ENCODE assay signal across 8 cellular contexts in the genomic region with DNA sequence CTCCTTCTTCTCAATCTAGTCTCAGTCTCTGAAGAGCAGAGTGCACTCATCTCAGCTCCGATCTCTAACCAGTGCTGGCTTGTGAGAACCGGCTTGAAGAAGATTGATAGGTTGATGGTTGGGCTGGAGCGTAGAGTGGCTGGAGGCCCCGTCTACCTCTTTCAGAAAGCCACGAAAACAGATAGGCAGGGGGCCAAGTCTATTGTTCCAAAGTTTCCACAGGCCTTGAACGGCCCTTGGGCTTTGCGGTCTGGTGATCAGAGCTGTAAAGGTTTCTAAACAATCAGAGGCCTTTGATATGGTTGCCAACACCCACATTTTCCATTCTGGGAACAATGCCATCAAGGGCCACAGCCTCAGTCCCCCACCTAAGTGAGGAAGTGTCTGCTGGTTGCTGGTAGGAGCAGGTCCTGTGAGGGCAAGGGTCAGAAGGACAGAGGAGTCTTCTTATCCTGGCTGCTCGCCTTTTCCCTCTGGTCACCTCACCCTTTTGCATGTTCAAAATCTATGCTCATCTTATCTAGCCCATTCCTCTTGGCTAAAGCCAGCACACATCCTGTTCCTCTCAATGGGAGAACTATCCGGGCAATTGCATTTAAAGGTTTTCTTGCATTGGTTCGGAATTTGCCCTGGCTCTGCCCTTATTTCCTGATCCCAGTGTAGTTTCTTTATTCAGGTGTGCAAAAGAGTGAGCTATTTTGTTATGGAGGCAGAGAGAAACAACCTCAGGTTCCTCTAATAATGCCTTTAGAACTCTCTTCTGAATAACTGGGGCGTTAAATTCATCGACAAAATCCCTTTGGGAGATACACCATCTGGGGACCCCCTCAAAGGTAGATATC.
A peak's percentile ranks its signal among the peaks of the same experiment; 100 is the strongest.
DNase-seq lines count a peak whose midpoint lies in the region; ATAC-seq and TF ChIP-seq lines count a peak whose summit lies in the region.

No MANE protein-coding gene starts in this region.

- H3K27ac ChIP-seq in ascending aorta = peak overlapping the region; percentile 91 to 95

- H3K4me3 ChIP-seq in BE2C (ENCODE audit: low read depth, low read length) (peak overlapping the region; percentile 5), ascending aorta (no peak overlapping the region)

- DNase-seq in BE2C (peak; percentile 96), T follicular helper cell (ENCODE audit: low read depth) (peak; percentile 55), ascending aorta (ENCODE audit: low spot score in 2 of 2) (peak in 1 of 2 donors; percentile 75), left kidney (ENCODE audit: low read depth, low spot score) (peak; percentile 84), midbrain (lab: John Stamatoyannopoulos, UW) (no peak)
- peak; percentile 42 for DNase-seq in stimulated activated CD8-positive, alpha-beta memory T cell treated with anti-CD3 and anti-CD28 coated beads, Interleukin-12 subunit alpha, Interleukin-12 subunit beta, amount 100 ng/mL, for 4 hours (ENCODE audit: low read depth)

- no peaks in the 10 kb centered on the region for H3K27me3 ChIP-seq in BE2C
- H3K27me3 ChIP-seq in ascending aorta = no peaks in the 10 kb centered on the region

- H3K36me3 ChIP-seq in BE2C = no peaks in the 10 kb centered on the region
- H3K36me3 ChIP-seq in ascending aorta = no peaks in the 10 kb centered on the region

- ATAC-seq in GM19452 (IDR thresholded peaks at IDR 0.05; ENCODE audit: unreplicated experiment) (peak; percentile 44), HG03571 (IDR thresholded peaks at IDR 0.05; ENCODE audit: unreplicated experiment) (peak; percentile 29)

- no peak for TF ChIP-seq CTCF in BE2C (IDR thresholded peaks at IDR 0.05; ENCODE audit: low read depth, low read length)
- TF ChIP-seq CTCF in ascending aorta (IDR thresholded peaks at IDR 0.05) = no peak

- intact Hi-C loops in ascending aorta (cut with DNase I) = loop anchor here (2.0 kb wide), 2 partner anchors 21 to 35 kb away; no protein-coding TSS in a partner anchor

- H3K4me1 ChIP-seq in BE2C (peaks cover 23% of the 10 kb centered on the region), ascending aorta (peaks cover 7 to 28% of the 10 kb centered on the region in 2 donors)

- H3K9me3 ChIP-seq in BE2C = no peaks in the 10 kb centered on the region
- no peaks in the 10 kb centered on the region for H3K9me3 ChIP-seq in ascending aorta
